Comparison of ENCODE assay signal across 8 cellular contexts in the genomic region with DNA sequence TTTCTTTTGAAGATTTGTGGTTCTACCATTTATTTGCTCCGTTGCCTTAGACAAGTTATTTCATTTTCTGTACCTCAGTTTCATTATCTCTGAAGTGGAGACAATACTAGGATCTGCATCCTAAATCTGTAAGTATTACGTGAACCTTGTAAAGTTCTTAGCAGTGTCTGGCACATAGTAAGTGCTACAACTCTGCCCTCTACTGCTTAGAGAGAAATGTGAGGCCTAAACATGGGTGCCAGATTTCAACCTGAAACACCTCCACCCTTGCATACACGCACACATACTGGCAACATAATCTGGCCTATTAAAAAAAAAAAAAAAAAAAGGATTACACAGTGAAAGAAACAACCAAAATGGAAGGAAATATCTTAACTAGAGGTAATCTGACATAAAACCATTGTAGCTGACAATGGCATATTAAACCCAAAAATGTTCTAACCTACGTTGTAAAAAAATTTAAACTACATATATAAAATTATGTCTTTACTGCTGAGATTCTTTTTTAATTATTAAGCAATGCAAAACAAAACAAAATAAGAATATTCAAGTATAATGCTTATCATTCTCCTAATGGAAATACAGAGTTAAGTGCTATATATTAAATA.
A peak's percentile ranks its signal among the peaks of the same experiment; 100 is the strongest.
DNase-seq lines count a peak whose midpoint lies in the region; ATAC-seq and TF ChIP-seq lines count a peak whose summit lies in the region.

No MANE protein-coding gene starts in this region.

- ATAC-seq in GM18517 (IDR thresholded peaks at IDR 0.05; ENCODE audit: unreplicated experiment): peak; percentile 48
- peak; percentile 68 for ATAC-seq in HG03342 (IDR thresholded peaks at IDR 0.05; ENCODE audit: unreplicated experiment)
- peak; percentile 89 for ATAC-seq in Panc1
- ATAC-seq in activated T-cell treated with anti-CD3 and anti-CD28 coated beads, Interleukin-2, amount 50 U/mL, for 4 hours: no peak

- H3K27ac ChIP-seq in Panc1 (ENCODE audit: low read length): no peak overlapping the region
- no peak overlapping the region for H3K27ac ChIP-seq in CD4-positive, alpha-beta memory T cell (ENCODE audit: low read depth, low read length)

- H3K9me3 ChIP-seq in Panc1 (ENCODE audit: control insufficient read depth, insufficient read depth, low read depth, low read length): no peaks in the 10 kb centered on the region
- H3K9me3 ChIP-seq in CD4-positive, alpha-beta memory T cell (ENCODE audit: control insufficient read depth in 1 of 2, low read length in 2 of 2): no peaks in the 10 kb centered on the region

- H3K4me1 Mint-ChIP-seq in CD4-positive, alpha-beta memory T cell: no peaks in the 10 kb centered on the region
- no peaks in the 10 kb centered on the region for H3K4me1 Mint-ChIP-seq in activated T-cell treated with anti-CD3 and anti-CD28 coated beads, Interleukin-2, amount 50 U/mL, for 4 hours (ENCODE audit: low read depth)

- BruUV-seq in Panc1 (replicated peaks; lab: Mats Ljungman, UMichigan): no TSS peak

- TF ChIP-seq CTCF in Panc1 (IDR thresholded peaks at IDR 0.05): peak; percentile 67

- DNase-seq in AG08395 (ENCODE audit: low spot score): peak; percentile 65
- peak; percentile 18 for DNase-seq in Panc1 (ENCODE audit: low read depth, low spot score)
- DNase-seq in glomerular visceral epithelial cell (ENCODE audit: extremely low spot score): peak; percentile 51
- no peak for DNase-seq in CD4-positive, alpha-beta memory T cell
- no peak for DNase-seq in stimulated activated CD4-positive, alpha-beta T cell treated with anti-CD3 and anti-CD28 coated beads, Interleukin-4, amount 100 ng/mL, for 1 hour
- no peak for DNase-seq in activated T-cell treated with anti-CD3 and anti-CD28 coated beads, Interleukin-2, amount 50 U/mL, for 4 hours

- intact Hi-C loops in Panc1 (cut with micrococcal nuclease; ENCODE audit: unreplicated experiment): loop anchor here (1.0 to 5.0 kb wide), 2 partner anchors 131 to 224 kb away; no protein-coding TSS in a partner anchor
- intact Hi-C loops in CD4-positive, alpha-beta memory T cell (cut with micrococcal nuclease): no loop called here

- H3K27ac Mint-ChIP-seq in CD4-positive, alpha-beta memory T cell: no peak overlapping the region

- no peaks in the 10 kb centered on the region for H3K4me1 ChIP-seq in Panc1 (ENCODE audit: control insufficient read depth, insufficient read depth, low read length)
- H3K4me1 ChIP-seq in CD4-positive, alpha-beta memory T cell (ENCODE audit: insufficient read depth, low read length): no peaks in the 10 kb centered on the region

- no peaks in the 10 kb centered on the region for H3K27me3 ChIP-seq in Panc1 (ENCODE audit: control insufficient read depth, insufficient read depth, low read length)
- no peaks in the 10 kb centered on the region for H3K27me3 ChIP-seq in CD4-positive, alpha-beta memory T cell (ENCODE audit: insufficient read depth, low read length)

- no peaks in the 10 kb centered on the region for H3K9me3 Mint-ChIP-seq in CD4-positive, alpha-beta memory T cell
- no peaks in the 10 kb centered on the region for H3K9me3 Mint-ChIP-seq in activated T-cell treated with anti-CD3 and anti-CD28 coated beads, Interleukin-2, amount 50 U/mL, for 4 hours

- CTCF ChIA-PET in Panc1 (lab: Charles Lee): interaction anchor here (0.6 to 0.8 kb wide), 2 partner anchors 121 to 131 kb away, joined by 3 to 8 read pairs; no protein-coding TSS in a partner anchor
- CTCF ChIA-PET in CD4-positive, alpha-beta memory T cell (lab: Charles Lee; ENCODE audit: partially characterized antibody): no interaction called here

- H3K4me3 Mint-ChIP-seq in CD4-positive, alpha-beta memory T cell: no peak overlapping the region
- no peak overlapping the region for H3K4me3 Mint-ChIP-seq in activated T-cell treated with anti-CD3 and anti-CD28 coated beads, Interleukin-2, amount 50 U/mL, for 4 hours

- no peaks in the 10 kb centered on the region for H3K27me3 Mint-ChIP-seq in CD4-positive, alpha-beta memory T cell
- no peaks in the 10 kb centered on the region for H3K27me3 Mint-ChIP-seq in activated T-cell treated with anti-CD3 and anti-CD28 coated beads, Interleukin-2, amount 50 U/mL, for 4 hours (ENCODE audit: low read depth)

- POLR2A ChIA-PET in Panc1 (lab: Charles Lee): interaction anchor here (0.7 kb wide), 1 partner anchor 1161 kb away, joined by 3 read pairs; no protein-coding TSS in a partner anchor
- POLR2A ChIA-PET in CD4-positive, alpha-beta memory T cell (lab: Charles Lee; ENCODE audit: partially characterized antibody): no interaction called here

- in situ Hi-C loops in Panc1 (cut with HindIII; ENCODE audit: low pct_unique_long_range_greater_than_20kb, low sequenced_read_pairs): no loop called here

- no peaks in the 10 kb centered on the region for H3K36me3 ChIP-seq in Panc1 (ENCODE audit: control insufficient read depth, insufficient read depth, low read length)
- H3K36me3 ChIP-seq in CD4-positive, alpha-beta memory T cell (ENCODE audit: insufficient read depth, low read length): no peaks in the 10 kb centered on the region

- H3K4me3 ChIP-seq in Panc1 (ENCODE audit: low read depth in 2 of 2, low read length in 2 of 2): no peak overlapping the region
- no peak overlapping the region for H3K4me3 ChIP-seq in CD4-positive, alpha-beta memory T cell (ENCODE audit: low read length in 2 of 2)

- H3K36me3 Mint-ChIP-seq in CD4-positive, alpha-beta memory T cell: no peaks in the 10 kb centered on the region
- no peaks in the 10 kb centered on the region for H3K36me3 Mint-ChIP-seq in activated T-cell treated with anti-CD3 and anti-CD28 coated beads, Interleukin-2, amount 50 U/mL, for 4 hours (ENCODE audit: insufficient read depth)

Comparison
In these comparisons a context has a peak if more than half of its experiments do, and no peak if none do; other contexts are left out.
1. DNase-seq: peak in AG08395 (single experiment), Panc1 (single experiment) and glomerular visceral epithelial cell (single experiment); none in CD4-positive, alpha-beta memory T cell (0 of 5), stimulated activated CD4-positive, alpha-beta T cell treated with anti-CD3 and anti-CD28 coated beads, Interleukin-4, amount 100 ng/mL, for 1 hour (single experiment) and activated T-cell treated with anti-CD3 and anti-CD28 coated beads, Interleukin-2, amount 50 U/mL, for 4 hours (single experiment).
2. ATAC-seq: peak in GM18517 (single experiment), HG03342 (single experiment) and Panc1 (single experiment); none in activated T-cell treated with anti-CD3 and anti-CD28 coated beads, Interleukin-2, amount 50 U/mL, for 4 hours (0 of 2).